In the genomic region with DNA sequence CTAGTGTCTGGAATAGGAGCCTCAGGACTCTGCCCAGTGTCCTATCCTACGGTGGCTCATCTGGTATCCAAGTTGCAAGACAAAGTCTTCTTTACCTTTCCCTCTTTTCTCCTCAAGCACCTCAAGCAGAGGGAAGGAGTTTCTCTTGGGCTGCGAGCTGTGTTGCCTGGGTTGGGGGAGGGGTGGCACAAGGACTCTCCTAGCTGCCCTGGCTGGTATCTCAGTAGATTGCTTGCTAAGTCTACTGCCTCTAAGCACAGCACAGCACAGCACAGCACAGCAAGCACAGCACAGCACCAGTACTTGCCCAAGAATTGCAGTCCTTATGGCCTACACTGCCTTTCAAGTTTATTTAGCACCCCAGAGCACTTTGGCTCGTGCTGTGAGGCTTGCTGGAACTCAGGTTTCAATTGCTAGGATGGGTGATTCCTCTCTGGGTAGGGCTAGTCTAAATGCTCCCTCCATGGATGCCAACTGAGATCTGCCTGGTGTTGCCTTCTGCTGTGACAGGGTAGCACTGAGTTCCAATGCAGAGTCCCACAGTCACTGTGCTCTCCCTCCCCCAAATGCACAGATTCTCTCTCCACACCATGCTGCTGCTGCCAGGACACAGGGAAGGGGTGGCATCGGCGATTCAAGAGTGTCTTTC, we compare ENCODE assay signal across 22 cellular contexts.
"Had no signal": no experiment of that assay in that cellular context is flagged by ENCODE, and none has a peak within 500 bp of the region (broad histone marks: within the 10 kb centered on the region; RNA-seq: fewer than 3 reads in every experiment).

No MANE protein-coding gene starts in this region.

- H3K27me3 ChIP-seq: MG63, Peyer's patch, SJSA1 had no signal

- DNase-seq: activated CD4-positive, alpha-beta T cell treated with anti-CD3 and anti-CD28 coated beads, Interleukin-2, amount 10 ng/mL, durations not matched to agents 24 days and 14 days; activated CD4-positive, alpha-beta T cell treated with anti-CD3 and anti-CD28 coated beads, Interleukin-2, amount 50 U/mL, for 48 hours; activated CD4-positive, CD25-positive, alpha-beta regulatory T cell treated with anti-CD3 and anti-CD28 coated beads, Interleukin-2, amount 50 U/mL, for 72 hours; activated CD8-positive, alpha-beta memory T cell treated with anti-CD3 and anti-CD28 coated beads, Interleukin-2, amount 10 ng/mL, durations not matched to agents 7 days and 5 days; activated effector memory CD4-positive, alpha-beta T cell treated with anti-CD3 and anti-CD28 coated beads, Interleukin-2, amount 50 U/mL, for 16 hours; activated naive CD4-positive, alpha-beta T cell treated with anti-CD3 and anti-CD28 coated beads for 36 hours; activated T-cell treated with anti-CD3 and anti-CD28 coated beads, Interleukin-2, amount 50 U/mL, for 24 hours; MG63; MV-4-11; NCI-H1092 treated with DMSO at 0.1 percent for 48 hours; NCI-H1417 treated with DMSO at 0.1 percent for 48 hours; NCI-H1694; NCI-H2029 treated with DMSO at 0.1 percent for 48 hours; NCI-H446; NCI-H524; Peyer's patch; SHP77; SW 1271 had no signal

- H3K4me3 Mint-ChIP-seq: activated CD4-positive, alpha-beta T cell treated with anti-CD3 and anti-CD28 coated beads, Interleukin-2, amount 10 ng/mL, durations not matched to agents 24 days and 14 days; activated CD8-positive, alpha-beta memory T cell treated with anti-CD3 and anti-CD28 coated beads, Interleukin-2, amount 10 ng/mL, durations not matched to agents 7 days and 5 days; activated naive CD4-positive, alpha-beta T cell treated with anti-CD3 and anti-CD28 coated beads for 36 hours; activated naive CD8-positive, alpha-beta T cell; activated T-cell treated with anti-CD3 and anti-CD28 coated beads, Interleukin-2, amount 50 U/mL, for 24 hours had no signal

- H3K9me3 ChIP-seq: MG63, Peyer's patch, SJSA1 had no signal

- H3K36me3 ChIP-seq: Peyer's patch, SJSA1 had no signal

- H3K27ac Mint-ChIP-seq: activated CD8-positive, alpha-beta memory T cell treated with anti-CD3 and anti-CD28 coated beads, Interleukin-2, amount 10 ng/mL, durations not matched to agents 7 days and 5 days; activated naive CD4-positive, alpha-beta T cell treated with anti-CD3 and anti-CD28 coated beads for 36 hours; activated naive CD8-positive, alpha-beta T cell; activated T-cell treated with anti-CD3 and anti-CD28 coated beads, Interleukin-2, amount 50 U/mL, for 24 hours had no signal

- H3K4me1 Mint-ChIP-seq: activated CD4-positive, alpha-beta T cell treated with anti-CD3 and anti-CD28 coated beads, Interleukin-2, amount 10 ng/mL, durations not matched to agents 24 days and 14 days; activated CD8-positive, alpha-beta memory T cell treated with anti-CD3 and anti-CD28 coated beads, Interleukin-2, amount 10 ng/mL, durations not matched to agents 7 days and 5 days had no signal

- H3K9me3 Mint-ChIP-seq: activated CD4-positive, alpha-beta T cell treated with anti-CD3 and anti-CD28 coated beads, Interleukin-2, amount 10 ng/mL, durations not matched to agents 24 days and 14 days had no signal

- H3K4me1 ChIP-seq: Peyer's patch, SJSA1 had no signal

- H3K4me3 ChIP-seq: MG63, Peyer's patch, SJSA1 had no signal

- H3K27ac ChIP-seq: Peyer's patch, RWPE1, SJSA1 had no signal

- ATAC-seq: activated CD8-positive, alpha-beta memory T cell treated with anti-CD3 and anti-CD28 coated beads, Interleukin-2, amount 10 ng/mL, durations not matched to agents 7 days and 5 days; SK-N-SH treated with all-trans-retinoic acid at 6 μM for 48 hours had no signal

- H3K27me3 Mint-ChIP-seq: activated CD4-positive, alpha-beta T cell treated with anti-CD3 and anti-CD28 coated beads, Interleukin-2, amount 10 ng/mL, durations not matched to agents 24 days and 14 days; activated CD8-positive, alpha-beta memory T cell treated with anti-CD3 and anti-CD28 coated beads, Interleukin-2, amount 10 ng/mL, durations not matched to agents 7 days and 5 days; activated naive CD8-positive, alpha-beta T cell; activated T-cell treated with anti-CD3 and anti-CD28 coated beads, Interleukin-2, amount 50 U/mL, for 24 hours had no signal
